Comparison of ENCODE assay signal across 20 cellular contexts in genomic region chr6:89110288-89110687, GRCh38. TPM values are rescaled to one million over a fixed set of nuclear protein-coding genes. Genes with fewer than 3 reads are reported as not detected.
"Had no signal": no experiment of that assay in that cellular context is flagged by ENCODE, and none has a peak within 500 bp of the region (broad histone marks: within the 10 kb centered on the region; RNA-seq: fewer than 3 reads in every experiment).

No MANE protein-coding gene starts in this region.

- H3K4me3 ChIP-seq: dorsolateral prefrontal cortex, heart right ventricle, pancreas, smooth muscle cell, suprapubic skin, tibial artery, upper lobe of left lung, uterus had no signal

- H3K27ac Mint-ChIP-seq: mesothelial cell of epicardium; natural killer cell treated with Interleukin-12 subunit alpha and Interleukin-12 subunit beta and Interleukin-15 and Interleukin-18, amount 100 ng/mL, for 72 hours; progenitor cell of endocrine pancreas had no signal

- H3K4me1 Mint-ChIP-seq: mesothelial cell of epicardium had no signal

- DNase-seq: cortex of kidney; dorsolateral prefrontal cortex; effector CD8-positive, alpha-beta T cell; heart right ventricle; hypothalamus; kidney glomerular epithelial cell; occipital lobe; pancreas; right cardiac atrium; stimulated activated CD4-positive, alpha-beta T cell treated with anti-CD3 and anti-CD28 coated beads, Interleukin-2, amount 100 ng/mL, for 48 hours; stimulated activated naive CD8-positive, alpha-beta T cell treated with anti-CD3 and anti-CD28 coated beads, Interleukin-15, Interleukin-2, amounts not matched to agents 100 U/mL and 50 U/mL, for 24 hours; tibial artery; upper lobe of left lung; uterus had no signal

- H3K27me3 Mint-ChIP-seq: natural killer cell treated with Interleukin-12 subunit alpha and Interleukin-12 subunit beta and Interleukin-15 and Interleukin-18, amount 100 ng/mL, for 72 hours; progenitor cell of endocrine pancreas had no signal

- H3K4me1 ChIP-seq: heart right ventricle, pancreas, suprapubic skin, tibial artery, upper lobe of left lung, uterus had no signal

- H3K36me3 Mint-ChIP-seq: natural killer cell treated with Interleukin-12 subunit alpha and Interleukin-12 subunit beta and Interleukin-15 and Interleukin-18, amount 100 ng/mL, for 72 hours had no signal

- H3K27me3 ChIP-seq: dorsolateral prefrontal cortex, heart right ventricle, pancreas, suprapubic skin, tibial artery, upper lobe of left lung, uterus had no signal

- H3K9me3 ChIP-seq: heart right ventricle, pancreas, suprapubic skin, tibial artery, upper lobe of left lung, uterus had no signal

- H3K9me3 Mint-ChIP-seq: mesothelial cell of epicardium; natural killer cell treated with Interleukin-12 subunit alpha and Interleukin-12 subunit beta and Interleukin-15 and Interleukin-18, amount 100 ng/mL, for 72 hours had no signal

- H3K36me3 ChIP-seq: pancreas, suprapubic skin, tibial artery, upper lobe of left lung, uterus had no signal

- H3K27ac ChIP-seq: dorsolateral prefrontal cortex, heart right ventricle, pancreas, suprapubic skin, tibial artery, upper lobe of left lung, uterus had no signal

- H3K4me3 Mint-ChIP-seq: mesothelial cell of epicardium; natural killer cell treated with Interleukin-12 subunit alpha and Interleukin-12 subunit beta and Interleukin-15 and Interleukin-18, amount 100 ng/mL, for 72 hours had no signal

- ATAC-seq: heart right ventricle; natural killer cell treated with Interleukin-12 subunit alpha and Interleukin-12 subunit beta and Interleukin-15 and Interleukin-18, amount 100 ng/mL, for 72 hours; pancreas; right cardiac atrium; stimulated activated naive CD8-positive, alpha-beta T cell treated with anti-CD3 and anti-CD28 coated beads, Interleukin-15, Interleukin-2, amounts not matched to agents 100 U/mL and 50 U/mL, for 24 hours had no signal

RNA-seq across cellular contexts. Expression of gene SRSF12, which starts 7.6 kb away (rescaled TPM):
- total RNA-seq: myocyte had no signal
